8 cellular contexts compared by ENCODE assay signal in genomic region chr6:32685603-32686002, GRCh38.
DNase-seq lines count a peak whose midpoint lies in the region; ATAC-seq and TF ChIP-seq lines count a peak whose summit lies in the region.

No MANE protein-coding gene starts in this region.

- peaks cover 3% of the 10 kb centered on the region for H3K36me3 Mint-ChIP-seq in central memory CD8-positive, alpha-beta T cell (ENCODE audit: insufficient read depth)

- CTCF ChIA-PET in GM10248 (lab: Yijun Ruan, JAX): interaction anchor here (1.0 to 1.8 kb wide), 5 partner anchors 16 to 272 kb away, joined by 3 to 5 read pairs (median 3); no protein-coding TSS in a partner anchor

- peak overlapping the region; percentile 36 for H3K4me3 Mint-ChIP-seq in central memory CD8-positive, alpha-beta T cell

- TF ChIP-seq CTCF in GM10248 (IDR thresholded peaks at IDR 0.05; ENCODE audit: control extremely low read depth, extremely low read depth, low read depth, missing control alignments): no peak

- H3K4me1 Mint-ChIP-seq in central memory CD8-positive, alpha-beta T cell: peaks cover 32% of the 10 kb centered on the region

- DNase-seq in GM10248 (ENCODE audit: extremely low spot score) (peak; percentile 61), AG20443 (ENCODE audit: low spot score) (no peak), kidney glomerular epithelial cell (lab: John Stamatoyannopoulos, UW) (no peak), NCI-H2227 (lab: John Stamatoyannopoulos, UW; ENCODE audit: unreplicated experiment) (no peak), NCI-H510A treated with DMSO at 0.1 percent for 48 hours (lab: John Stamatoyannopoulos, UW) (no peak)
- DNase-seq in central memory CD8-positive, alpha-beta T cell (ENCODE audit: low spot score in 2 of 2): peak in 1 of 2 donors; percentile 55

- ATAC-seq in GM21360 (IDR thresholded peaks at IDR 0.05; ENCODE audit: unreplicated experiment): peak; percentile 67
- peak; percentile 78 for ATAC-seq in HG03558 (IDR thresholded peaks at IDR 0.05; ENCODE audit: extremely low read depth, unreplicated experiment)
- ATAC-seq in central memory CD8-positive, alpha-beta T cell (replicated peaks; ENCODE audit: extremely low read depth, poor library complexity, severe bottlenecking): peak; percentile 98

- POLR2A ChIA-PET in GM10248 (lab: Yijun Ruan, JAX): interaction anchor here (0.6 to 1.2 kb wide), 4 partner anchors 19 to 62 kb away, joined by 3 to 9 read pairs (median 5); partner anchors contain the start of genes HLA-DQA1 and HLA-DQB1

- H3K27me3 Mint-ChIP-seq in central memory CD8-positive, alpha-beta T cell: no peaks in the 10 kb centered on the region

- H3K9me3 Mint-ChIP-seq in central memory CD8-positive, alpha-beta T cell: no peaks in the 10 kb centered on the region

- peak overlapping the region; percentile 95 for H3K27ac Mint-ChIP-seq in central memory CD8-positive, alpha-beta T cell (ENCODE audit: low read depth)
